In the genomic region with DNA sequence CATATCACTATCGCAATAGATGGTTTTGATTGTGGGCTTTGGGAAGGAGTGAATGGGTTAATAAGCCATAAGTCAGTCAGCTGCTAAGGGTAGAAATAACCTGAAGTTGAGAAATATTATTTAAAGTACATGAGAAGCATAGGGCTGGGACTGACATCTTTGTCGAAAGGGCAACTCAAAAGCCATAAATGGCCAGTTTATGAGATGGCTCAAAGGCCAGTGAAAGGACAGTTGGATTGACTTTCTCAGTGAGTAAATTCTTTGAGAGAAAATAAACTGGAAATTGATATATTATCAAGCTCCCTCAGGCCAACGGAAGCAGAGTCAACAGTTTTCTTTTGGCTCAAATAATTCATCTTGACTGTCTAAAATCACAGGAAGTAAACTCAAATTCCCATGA, we compare ENCODE assay signal across 32 cellular contexts.
"Had no signal": no experiment of that assay in that cellular context is flagged by ENCODE, and none has a peak within 500 bp of the region (broad histone marks: within the 10 kb centered on the region; RNA-seq: fewer than 3 reads in every experiment).

No MANE protein-coding gene starts in this region.

- DNase-seq: activated B cell treated with CpG ODN at 0.5 μM for 24 hours; activated CD4-positive, alpha-beta memory T cell treated with anti-CD3 and anti-CD28 coated beads for 36 hours; activated CD4-positive, alpha-beta T cell treated with anti-CD3 and anti-CD28 coated beads for 4 hours; activated CD4-positive, alpha-beta T cell treated with anti-CD3 and anti-CD28 coated beads, Interleukin-2, amount 10 ng/mL, durations not matched to agents 24 days and 14 days; activated CD4-positive, alpha-beta T cell treated with anti-CD3 and anti-CD28 coated beads, Interleukin-2, amount 50 U/mL, for 1 hour; activated CD4-positive, alpha-beta T cell treated with anti-CD3 and anti-CD28 coated beads, Interleukin-2, amount 50 U/mL, for 4 hours; activated CD4-positive, CD25-positive, alpha-beta regulatory T cell treated with anti-CD3 and anti-CD28 coated beads, Interleukin-2, amount 50 U/mL, for 72 hours; activated CD8-positive, alpha-beta memory T cell treated with anti-CD3 and anti-CD28 coated beads, Interleukin-2, amount 50 U/mL, for 4 hours; activated CD8-positive, alpha-beta T cell treated with anti-CD3 and anti-CD28 coated beads for 36 hours; activated effector memory CD4-positive, alpha-beta T cell treated with anti-CD3 and anti-CD28 coated beads, Interleukin-2, amount 50 U/mL, for 16 hours; activated gamma-delta T cell treated with Interleukin-2 at 50 U/mL for 16 hours; activated naive CD4-positive, alpha-beta T cell; activated naive CD4-positive, alpha-beta T cell treated with anti-CD3 and anti-CD28 coated beads for 36 hours; activated naive CD4-positive, alpha-beta T cell treated with anti-CD3 and anti-CD28 coated beads, Interleukin-2, amount 50 U/mL, for 16 hours; activated naive CD8-positive, alpha-beta T cell treated with anti-CD3 and anti-CD28 coated beads for 36 hours; activated T-cell treated with anti-CD3 and anti-CD28 coated beads for 4 hours; activated T-cell treated with anti-CD3 and anti-CD28 coated beads, Interleukin-2, amount 50 U/mL, for 1 hour; activated T-cell treated with anti-CD3 and anti-CD28 coated beads, Interleukin-2, amount 50 U/mL, for 4 hours; activated T-cell treated with anti-CD3 and anti-CD28 coated beads, Interleukin-2, amount 50 U/mL, for 72 hours; adrenal gland; amniotic stem cell; aorta; body of pancreas; brain microvascular endothelial cell; central memory CD4-positive, alpha-beta T cell; T-helper 1 cell; T-helper 2 cell; T-helper 9 cell had no signal

- H3K27ac ChIP-seq: adrenal gland, body of pancreas, brain microvascular endothelial cell, breast epithelium, VCaP had no signal

- H3K36me3 ChIP-seq: adrenal gland, brain microvascular endothelial cell, breast epithelium had no signal

- ATAC-seq: activated CD8-positive, alpha-beta T cell treated with anti-CD3 and anti-CD28 coated beads for 36 hours; activated naive CD4-positive, alpha-beta T cell treated with anti-CD3 and anti-CD28 coated beads, Interleukin-2, amount 50 U/mL, for 72 hours; activated T-cell treated with anti-CD3 and anti-CD28 coated beads, Interleukin-2, amount 50 U/mL, for 4 hours; activated T-cell treated with anti-CD3 and anti-CD28 coated beads, Interleukin-2, amount 50 U/mL, for 72 hours; activated T-helper 17 cell treated with anti-CD3 and anti-CD28 coated beads, Interleukin-2, amount 50 U/mL, for 72 hours; body of pancreas had no signal

- H3K9me3 ChIP-seq: adrenal gland, body of pancreas, breast epithelium had no signal

- H3K4me3 ChIP-seq: adrenal gland, body of pancreas, breast epithelium had no signal

- H3K27me3 ChIP-seq: adrenal gland, body of pancreas, brain microvascular endothelial cell, breast epithelium had no signal

- H3K4me1 ChIP-seq: body of pancreas, breast epithelium had no signal
